8 cellular contexts compared by ENCODE assay signal in the genomic region with DNA sequence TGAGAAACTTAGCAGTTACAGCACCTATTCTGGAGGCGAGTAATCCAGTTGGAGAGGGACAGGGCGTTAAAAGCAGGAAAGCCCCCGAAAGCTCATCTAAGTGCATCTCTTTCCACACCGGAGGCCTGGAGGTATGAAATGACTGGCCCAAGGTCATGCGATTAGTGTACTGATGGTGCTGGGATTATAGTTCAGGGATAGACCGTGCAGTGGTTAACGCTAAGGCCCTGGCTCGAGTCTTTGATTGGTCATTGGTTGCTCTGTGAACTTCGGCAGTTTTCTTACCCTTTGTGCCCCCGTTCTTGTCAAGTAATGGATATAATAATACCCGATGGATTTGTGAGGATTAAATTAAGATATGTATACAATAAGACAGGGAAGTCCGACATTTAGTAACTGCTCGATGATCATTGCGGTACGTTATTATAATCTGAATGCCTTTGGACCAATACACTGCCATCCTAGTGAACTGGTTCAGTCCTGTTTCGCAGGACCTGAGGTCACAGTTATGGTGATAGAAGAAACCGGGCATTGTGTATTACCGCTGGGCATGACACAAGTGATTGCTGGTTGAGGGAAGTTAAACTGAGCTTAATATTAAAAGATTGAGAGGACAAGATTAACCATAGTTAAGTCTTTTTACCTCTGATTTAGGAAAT. TPM values are rescaled to one million over a fixed set of nuclear protein-coding genes. Genes with fewer than 3 reads are reported as not detected.
A peak's percentile ranks its signal among the peaks of the same experiment; 100 is the strongest.
DNase-seq lines count a peak whose midpoint lies in the region; ATAC-seq and TF ChIP-seq lines count a peak whose summit lies in the region.

No MANE protein-coding gene starts in this region.

- TF ChIP-seq CTCF in MM.1S (IDR thresholded peaks at IDR 0.05; ENCODE audit: low read length) (no peak), psoas muscle (IDR thresholded peaks at IDR 0.05) (no peak), omental fat pad (IDR thresholded peaks at IDR 0.05) (no peak)

- intact Hi-C loops in activated T-helper 1 cell treated with anti-CD3 and anti-CD28 coated beads, Interleukin-12 subunit alpha, Interleukin-12 subunit beta, Interleukin-2, Interleukin-4 antibody, amounts not matched to agents 30 ng/mL and 10 ng/mL and 1 ng/mL, durations not matched to agents 14 hours and 24 hours and 36 hours (cut with micrococcal nuclease): loop anchor here (2.0 to 10.0 kb wide), 7 partner anchors 41 to 1075 kb away; partner anchors contain the start of genes CLK4, CNOT6, MAPK9 and MRNIP
- intact Hi-C loops in psoas muscle (cut with DNase I): loop anchor here (2.0 to 5.0 kb wide), 4 partner anchors 21 to 77 kb away; partner anchors contain the start of genes MAML1 (in 2 of the 2) and HNRNPH1 (in 1 of the 2)

- H3K4me1 Mint-ChIP-seq in activated T-helper 1 cell treated with anti-CD3 and anti-CD28 coated beads, Interleukin-12 subunit alpha, Interleukin-12 subunit beta, Interleukin-2, Interleukin-4 antibody, amounts not matched to agents 30 ng/mL and 10 ng/mL and 1 ng/mL, durations not matched to agents 14 hours and 24 hours and 36 hours (ENCODE audit: low read depth): peaks cover 36% of the 10 kb centered on the region

- peaks cover 64% of the 10 kb centered on the region for H3K79me2 ChIP-seq in MM.1S (ENCODE audit: low read length)

- ATAC-seq in psoas muscle (peak in 2 of 4 donors; percentile 3 to 4), omental fat pad (ENCODE audit: low FRiP score) (no peak)

- H3K4me2 ChIP-seq in MM.1S (ENCODE audit: low read depth, low read length): peak overlapping the region; percentile 79

- 0 out of 2 replicates have a peak, but pooled peaks cover 4% of the 10 kb centered on the region for H3K4me1 ChIP-seq in MM.1S (ENCODE audit: low read length)
- peaks cover 12% of the 10 kb centered on the region for H3K4me1 ChIP-seq in psoas muscle

- H3K4me3 ChIP-seq in MM.1S (ENCODE audit: low read length) (peak overlapping the region; percentile 92), psoas muscle (peak overlapping the region; percentile 100)

- no peaks in the 10 kb centered on the region for H3K27me3 Mint-ChIP-seq in activated T-helper 1 cell treated with anti-CD3 and anti-CD28 coated beads, Interleukin-12 subunit alpha, Interleukin-12 subunit beta, Interleukin-2, Interleukin-4 antibody, amounts not matched to agents 30 ng/mL and 10 ng/mL and 1 ng/mL, durations not matched to agents 14 hours and 24 hours and 36 hours (ENCODE audit: insufficient read depth)

- 2 to 4% (median 3%) methylated on average over 18 of the region's 18 CpGs for WGBS in psoas muscle, 3 donors

- H3K27ac ChIP-seq in MM.1S (ENCODE audit: low read length): peak overlapping the region; percentile 79; the same call in 1 of the 2 replicates
- peak overlapping the region; percentile 100 for H3K27ac ChIP-seq in psoas muscle

- DNase-seq in activated naive CD4-positive, alpha-beta T cell treated with Interleukin-2 at 50 U/mL for 16 hours: peak; percentile 64
- no peak for DNase-seq in activated naive CD4-positive, alpha-beta T cell (lab: John Stamatoyannopoulos, UW)
- peak; percentile 38 for DNase-seq in MM.1S
- peak; percentile 27 for DNase-seq in activated T-helper 1 cell treated with anti-CD3 and anti-CD28 coated beads, Interleukin-12 subunit alpha, Interleukin-12 subunit beta, Interleukin-2, Interleukin-4 antibody, amounts not matched to agents 30 ng/mL and 10 ng/mL and 1 ng/mL, durations not matched to agents 14 hours and 24 hours and 36 hours (ENCODE audit: low spot score)
- DNase-seq in germinal center (ENCODE audit: low spot score): peak; percentile 24
- no peak for DNase-seq in psoas muscle
- no peak for DNase-seq in omental fat pad (ENCODE audit: low spot score)
- no peak for DNase-seq in OCI-M2 (lab: John Stamatoyannopoulos, UW; ENCODE audit: unreplicated experiment)

- H3K27me3 ChIP-seq in MM.1S (replicated peaks; ENCODE audit: insufficient read depth, low read length) (no peaks in the 10 kb centered on the region), psoas muscle (ENCODE audit: insufficient read depth in 3 of 3, low read length in 2 of 3) (no peaks in the 10 kb centered on the region)

- H3K9me3 Mint-ChIP-seq in activated T-helper 1 cell treated with anti-CD3 and anti-CD28 coated beads, Interleukin-12 subunit alpha, Interleukin-12 subunit beta, Interleukin-2, Interleukin-4 antibody, amounts not matched to agents 30 ng/mL and 10 ng/mL and 1 ng/mL, durations not matched to agents 14 hours and 24 hours and 36 hours: no peaks in the 10 kb centered on the region

- H3K36me3 ChIP-seq in MM.1S (replicated peaks; ENCODE audit: insufficient read depth, low read length) (peaks cover 9% of the 10 kb centered on the region; the same call in 1 of the 2 replicates), psoas muscle (ENCODE audit: insufficient read depth in 1 of 2, low read depth in 1 of 2) (peaks cover 0 to 9% of the 10 kb centered on the region in 2 donors)

- peaks cover 9% of the 10 kb centered on the region for H4K20me1 ChIP-seq in MM.1S (ENCODE audit: insufficient read depth, low read length)

- peak overlapping the region; percentile 99 for H3K9ac ChIP-seq in MM.1S (ENCODE audit: low read length)

- peak overlapping the region; percentile 100 for H3K4me3 Mint-ChIP-seq in activated T-helper 1 cell treated with anti-CD3 and anti-CD28 coated beads, Interleukin-12 subunit alpha, Interleukin-12 subunit beta, Interleukin-2, Interleukin-4 antibody, amounts not matched to agents 30 ng/mL and 10 ng/mL and 1 ng/mL, durations not matched to agents 14 hours and 24 hours and 36 hours

- no peaks in the 10 kb centered on the region; the same call in 1 of the 2 replicates for H3F3A ChIP-seq in MM.1S (ENCODE audit: insufficient read depth, low read length)

- H2AFZ ChIP-seq in MM.1S (ENCODE audit: low read length): peak overlapping the region; percentile 27; the same call in 1 of the 2 replicates

- peak overlapping the region; percentile 99 for H3K27ac Mint-ChIP-seq in activated T-helper 1 cell treated with anti-CD3 and anti-CD28 coated beads, Interleukin-12 subunit alpha, Interleukin-12 subunit beta, Interleukin-2, Interleukin-4 antibody, amounts not matched to agents 30 ng/mL and 10 ng/mL and 1 ng/mL, durations not matched to agents 14 hours and 24 hours and 36 hours

- no peaks in the 10 kb centered on the region for H3K9me2 ChIP-seq in MM.1S (replicated peaks; ENCODE audit: insufficient read depth, low read length)

- H3K9me3 ChIP-seq in MM.1S (replicated peaks; ENCODE audit: insufficient read depth, low read length): no peaks in the 10 kb centered on the region
- H3K9me3 ChIP-seq in psoas muscle: no peaks in the 10 kb centered on the region

- H3K36me3 Mint-ChIP-seq in activated T-helper 1 cell treated with anti-CD3 and anti-CD28 coated beads, Interleukin-12 subunit alpha, Interleukin-12 subunit beta, Interleukin-2, Interleukin-4 antibody, amounts not matched to agents 30 ng/mL and 10 ng/mL and 1 ng/mL, durations not matched to agents 14 hours and 24 hours and 36 hours (ENCODE audit: low read depth): peaks cover 22% of the 10 kb centered on the region

RNA-seq across cellular contexts. Expression of gene CANX, which starts 1.0 kb away (rescaled TPM):
- total RNA-seq in activated T-helper 1 cell treated with anti-CD3 and anti-CD28 coated beads, Interleukin-12 subunit alpha, Interleukin-12 subunit beta, Interleukin-2, Interleukin-4 antibody, amounts not matched to agents 30 ng/mL and 10 ng/mL and 1 ng/mL, durations not matched to agents 14 hours and 24 hours and 36 hours: 451 and 465 TPM in 2 replicates
- total RNA-seq in psoas muscle (100 to 1,000 TPM; 205 to 285 (median 241) TPM), omental fat pad (100 to 1,000 TPM; 269 to 487 (median 358) TPM)
- polyA plus RNA-seq in psoas muscle: 100 to 1,000 TPM in 2 of 3 donors, 10 to 100 TPM in 1; 85.7 to 252 (median 172) TPM

RNA-seq across cellular contexts. Expression of gene CBY3, which starts 18.9 kb away (rescaled TPM):
- 0.66 and 1.0 TPM in 2 replicates for total RNA-seq in activated T-helper 1 cell treated with anti-CD3 and anti-CD28 coated beads, Interleukin-12 subunit alpha, Interleukin-12 subunit beta, Interleukin-2, Interleukin-4 antibody, amounts not matched to agents 30 ng/mL and 10 ng/mL and 1 ng/mL, durations not matched to agents 14 hours and 24 hours and 36 hours
- total RNA-seq in psoas muscle (not detected), omental fat pad (not detected)
- under 1 TPM in 1 of 3 donors, not detected in 2; 0.16 TPM for polyA plus RNA-seq in psoas muscle

RNA-seq across cellular contexts. Expression of gene MAML1, which starts 32.9 kb away (rescaled TPM):
- 36.0 and 37.6 TPM in 2 replicates for total RNA-seq in activated T-helper 1 cell treated with anti-CD3 and anti-CD28 coated beads, Interleukin-12 subunit alpha, Interleukin-12 subunit beta, Interleukin-2, Interleukin-4 antibody, amounts not matched to agents 30 ng/mL and 10 ng/mL and 1 ng/mL, durations not matched to agents 14 hours and 24 hours and 36 hours
- total RNA-seq in psoas muscle: 10 to 100 TPM; 11.2 to 16.0 (median 12.3) TPM
- polyA plus RNA-seq in psoas muscle: 10 to 100 TPM in 1 of 3 donors, 1 to 10 TPM in 2; 4.6 to 12.1 (median 5.8) TPM
- total RNA-seq in omental fat pad: 10 to 100 TPM; 12.6 to 28.1 (median 21.1) TPM

Comparison
In these comparisons a context has a peak if more than half of its experiments do, and no peak if none do; other contexts are left out.
1. DNase-seq: peak in activated naive CD4-positive, alpha-beta T cell treated with Interleukin-2 at 50 U/mL for 16 hours (single experiment), MM.1S (single experiment), activated T-helper 1 cell treated with anti-CD3 and anti-CD28 coated beads, Interleukin-12 subunit alpha, Interleukin-12 subunit beta, Interleukin-2, Interleukin-4 antibody, amounts not matched to agents 30 ng/mL and 10 ng/mL and 1 ng/mL, durations not matched to agents 14 hours and 24 hours and 36 hours (single experiment) and germinal center (single experiment); none in activated naive CD4-positive, alpha-beta T cell (0 of 4), psoas muscle (0 of 2), omental fat pad (single experiment) and OCI-M2 (single experiment).